8 cellular contexts compared by ENCODE assay signal in genomic region chr1:205631010-205631726, GRCh38. TPM values are rescaled to one million over a fixed set of nuclear protein-coding genes. Genes with fewer than 3 reads are reported as not detected.
DNase-seq lines count a peak whose midpoint lies in the region; ATAC-seq and TF ChIP-seq lines count a peak whose summit lies in the region.

No MANE protein-coding gene starts in this region.

- H3K9me3 Mint-ChIP-seq in T-cell, result no peaks in the 10 kb centered on the region

- no peaks in the 10 kb centered on the region for H3K9me3 ChIP-seq in uterus

- no peak for TF ChIP-seq CTCF in uterus (IDR thresholded peaks at IDR 0.05)

- no peaks in the 10 kb centered on the region for H3K27me3 ChIP-seq in uterus

- POLR2A ChIA-PET in T-cell (lab: Charles Lee), result interaction anchor here (0.6 to 2.1 kb wide), 6 partner anchors 10 to 434 kb away, joined by 4 to 13 read pairs (median 6); no protein-coding TSS in a partner anchor

- peaks cover 9 to 11% of the 10 kb centered on the region in 2 donors for H3K4me1 ChIP-seq in uterus

- H3K27ac Mint-ChIP-seq in T-cell, result peak overlapping the region; percentile 94 to 95

- intact Hi-C loops in left ventricle myocardium superior (cut with micrococcal nuclease), result no loop called here
- intact Hi-C loops in uterus (cut with DNase I; ENCODE audit: low total_unique reads), result loop anchor here (5.0 kb wide), 1 partner anchor 39 kb away; no protein-coding TSS in a partner anchor

- peak; percentile 75 for DNase-seq in NCI-H146 treated with DMSO at 0.1 percent for 48 hours (lab: John Stamatoyannopoulos, UW; ENCODE audit: unreplicated experiment)
- DNase-seq in T-cell, result peak; percentile 55 to 92 (median 82)
- DNase-seq in amniotic epithelial cell (ENCODE audit: low read depth), result peak; percentile 68
- DNase-seq in left ventricle myocardium superior, result peak; percentile 76
- peak; percentile 57 for DNase-seq in putamen (ENCODE audit: low spot score)
- peak; percentile 37 to 53 for DNase-seq in uterus

- H3K36me3 Mint-ChIP-seq in T-cell, result peaks cover 13% of the 10 kb centered on the region

- peaks cover 48 to 54% (median 48%) of the 10 kb centered on the region in 3 donors for H3K4me1 Mint-ChIP-seq in T-cell

- peak overlapping the region; percentile 94 to 100 for H3K27ac ChIP-seq in uterus

- no peaks in the 10 kb centered on the region for H3K36me3 ChIP-seq in uterus

- CTCF ChIA-PET in T-cell (lab: Charles Lee), result interaction anchor here (0.5 to 5.0 kb wide), 14 partner anchors 18 to 1718 kb away, joined by 3 to 89 read pairs (median 4); partner anchors contain the start of gene RBBP5 (in 1 of the 2)

- no peaks in the 10 kb centered on the region for H3K27me3 Mint-ChIP-seq in T-cell

- TF ChIP-seq POLR2A in uterus (IDR thresholded peaks at IDR 0.05), result no peak

- peak overlapping the region; percentile 86 for H3K4me3 ChIP-seq in uterus

- H3K4me3 Mint-ChIP-seq in T-cell, result peak overlapping the region; percentile 85 to 95 (median 91)

- peak; percentile 52 for ATAC-seq in GM18499 (IDR thresholded peaks at IDR 0.05; ENCODE audit: insufficient read depth, unreplicated experiment)
- peak; percentile 63 for ATAC-seq in HG02885 (IDR thresholded peaks at IDR 0.05; ENCODE audit: poor library complexity, unreplicated experiment)
- ATAC-seq in T-cell (replicated peaks in 1 of 4), result peak; percentile 68 to 76 (median 71)
- peak; percentile 70 for ATAC-seq in left ventricle myocardium superior

RNA-seq across cellular contexts. Expression of gene ELK4, which starts 0.6 kb away (rescaled TPM):
- total RNA-seq in T-cell, result 100 to 1,000 TPM; 131 to 185 (median 173) TPM
- total RNA-seq in left ventricle myocardium superior, result 40.5 TPM
- 10 to 100 TPM; 17.9 to 97.7 (median 26.7) TPM for total RNA-seq in uterus

RNA-seq across cellular contexts. Expression of gene SLC45A3, which starts 49.1 kb away (rescaled TPM):
- 1 to 10 TPM in 2 of 5 donors, under 1 TPM in 3; 0.35 to 2.1 (median 0.75) TPM for total RNA-seq in T-cell
- total RNA-seq in left ventricle myocardium superior, result 6.6 TPM
- 1 to 10 TPM in 2 of 4 donors, under 1 TPM in 2; 0.51 to 4.1 (median 1.6) TPM for total RNA-seq in uterus

Comparison
In these comparisons a context has a peak if more than half of its experiments do, and no peak if none do; other contexts are left out.
1. Peak in every context shown above with its lines: DNase-seq, ATAC-seq, H3K4me3 ChIP-seq and H3K27ac ChIP-seq.